ENCODE assay signal across 8 cellular contexts in the genomic region with DNA sequence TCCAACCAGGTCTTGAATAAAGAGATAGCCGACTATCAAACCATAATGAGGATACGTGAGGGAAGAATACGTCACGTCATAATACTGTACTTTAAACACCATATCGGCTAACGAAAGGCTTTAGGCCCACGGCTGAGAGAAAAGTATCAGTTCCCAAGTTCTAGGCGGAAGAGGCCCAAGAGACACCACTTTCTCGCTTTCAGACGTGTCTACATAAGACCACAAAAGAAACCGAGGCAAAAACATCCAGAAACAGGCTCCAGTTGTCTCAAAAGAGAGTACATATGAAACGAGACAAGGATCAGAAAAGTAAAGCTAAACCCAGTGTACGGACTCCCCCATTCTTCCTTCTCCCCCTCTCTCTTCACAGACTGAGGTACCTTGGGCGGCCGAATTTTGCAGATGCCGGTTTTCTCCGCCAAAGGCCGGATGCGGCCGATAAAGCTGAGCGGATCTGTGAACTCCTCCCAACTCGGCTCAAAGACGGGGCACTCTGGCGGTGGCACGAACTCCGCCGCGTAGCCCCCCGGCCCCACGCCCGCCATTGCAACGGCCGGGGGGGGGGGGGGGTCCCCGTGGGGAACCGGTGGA. TPM values are rescaled to one million over a fixed set of nuclear protein-coding genes. Genes with fewer than 3 reads are reported as not detected.
A peak's percentile ranks its signal among the peaks of the same experiment; 100 is the strongest.
DNase-seq lines count a peak whose midpoint lies in the region; ATAC-seq and TF ChIP-seq lines count a peak whose summit lies in the region.

No MANE protein-coding gene starts in this region.

- H3K79me2 ChIP-seq in PC-9 (ENCODE audit: low read depth), result peaks cover 50% of the 10 kb centered on the region

- TF ChIP-seq CTCF in PC-9 (conservative IDR thresholded peaks at IDR 0.05) (no peak), brain (conservative IDR thresholded peaks at IDR 0.05) (no peak)

- H3K9me2 ChIP-seq in PC-9 (ENCODE audit: insufficient read depth), result no peaks in the 10 kb centered on the region

- BruUV-seq in PC-9 (replicated peaks; lab: Mats Ljungman, UMichigan), result TSS peak; percentile 59

- no peaks in the 10 kb centered on the region for H3K9me3 Mint-ChIP-seq in brain

- H3K4me1 ChIP-seq in PC-9 (replicated peaks; ENCODE audit: insufficient read depth), result peaks cover 25% of the 10 kb centered on the region

- H3K36me3 ChIP-seq in PC-9 (ENCODE audit: low read depth), result peaks cover 29% of the 10 kb centered on the region

- DNase-seq in GM03348 (ENCODE audit: low spot score) (peak; percentile 8), HEK293T (ENCODE audit: extremely low spot score) (peak; percentile 10), PC-9 (peak in 1 of 2 experiments; percentile 7), left colon (peak in 1 of 2 donors; percentile 45), DMS53 treated with DMSO at 0.1 percent for 48 hours (lab: John Stamatoyannopoulos, UW; ENCODE audit: unreplicated experiment) (no peak), NCI-H1092 (lab: John Stamatoyannopoulos, UW) (no peak)
- DNase-seq in stimulated activated CD4-positive, alpha-beta T cell treated with anti-CD3 and anti-CD28 coated beads, TNF-alpha, amount 100 ng/mL, for 24 hours (ENCODE audit: low read depth in 3 of 3), result peak in 2 of 3 experiments; percentile 16 to 24

- H3K27me3 ChIP-seq in PC-9 (ENCODE audit: insufficient read depth, low read depth), result no peaks in the 10 kb centered on the region

- intact Hi-C loops in PC-9 (cut with micrococcal nuclease; ENCODE audit: unreplicated experiment), result no loop called here
- intact Hi-C loops in left colon (cut with DNase I, micrococcal nuclease), result no loop called here

- peaks cover 23% of the 10 kb centered on the region for H3K36me3 Mint-ChIP-seq in brain

- peaks cover 11% of the 10 kb centered on the region for H3K27me3 Mint-ChIP-seq in brain

- no peaks in the 10 kb centered on the region for H3K9me3 ChIP-seq in PC-9 (ENCODE audit: insufficient read depth, low read depth)

- CTCF ChIA-PET in HEK293T (lab: Yijun Ruan, JAX) (interaction anchor here (0.6 to 1.0 kb wide), 2 partner anchors 12 to 54 kb away, joined by 3 read pairs; no protein-coding TSS in a partner anchor), PC-9 (lab: Charles Lee) (no interaction called here)

- peak overlapping the region; percentile 88 for H3K4me3 ChIP-seq in PC-9

- H3K27ac ChIP-seq in PC-9, result peak overlapping the region; percentile 84

- H4K20me1 ChIP-seq in PC-9 (ENCODE audit: insufficient read depth), result peaks cover 36% of the 10 kb centered on the region

- H3K27ac Mint-ChIP-seq in brain, result peak overlapping the region; percentile 94 to 99 (median 99)

- peak overlapping the region; percentile 88 for H2AFZ ChIP-seq in PC-9

- peaks cover 43% of the 10 kb centered on the region for H3K4me1 Mint-ChIP-seq in brain

- peak overlapping the region; percentile 89 for H3K4me2 ChIP-seq in PC-9

- POLR2A ChIA-PET in HEK293T (lab: Yijun Ruan, JAX) (interaction anchor here (0.6 to 3.4 kb wide), 8 partner anchors 9 to 168 kb away, joined by 3 to 42 read pairs (median 4); a partner anchor contains a TSS), PC-9 (lab: Charles Lee; ENCODE audit: unreplicated experiment) (interaction anchor here (0.6 to 0.7 kb wide), 6 partner anchors 149 to 790 kb away, joined by 3 to 7 read pairs (median 4); no protein-coding TSS in a partner anchor)

- ATAC-seq in left colon, result peak; percentile 40

- H3K4me3 Mint-ChIP-seq in brain, result peak overlapping the region; percentile 94 to 98 (median 96)

- H3F3A ChIP-seq in PC-9 (ENCODE audit: insufficient read depth, low read depth), result peaks cover 4% of the 10 kb centered on the region

TF ChIP-seq in HEK293T, 16 proteins besides CTCF, POLR2A, EP300 and RAD21:
- no peak for TF ChIP-seq FOXK2 (IDR thresholded peaks at IDR 0.05)
- TF ChIP-seq, protein P1, sequence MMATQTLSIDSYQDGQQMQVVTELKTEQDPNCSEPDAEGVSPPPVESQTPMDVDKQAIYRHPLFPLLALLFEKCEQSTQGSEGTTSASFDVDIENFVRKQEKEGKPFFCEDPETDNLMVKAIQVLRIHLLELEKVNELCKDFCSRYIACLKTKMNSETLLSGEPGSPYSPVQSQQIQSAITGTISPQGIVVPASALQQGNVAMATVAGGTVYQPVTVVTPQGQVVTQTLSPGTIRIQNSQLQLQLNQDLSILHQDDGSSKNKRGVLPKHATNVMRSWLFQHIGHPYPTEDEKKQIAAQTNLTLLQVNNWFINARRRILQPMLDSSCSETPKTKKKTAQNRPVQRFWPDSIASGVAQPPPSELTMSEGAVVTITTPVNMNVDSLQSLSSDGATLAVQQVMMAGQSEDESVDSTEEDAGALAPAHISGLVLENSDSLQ (IDR thresholded peaks at IDR 0.05), result no peak
- TF ChIP-seq BHLHE40 (IDR thresholded peaks at IDR 0.05; ENCODE audit: borderline replicate concordance), result no peak
- no peak for TF ChIP-seq CTBP1 (IDR thresholded peaks at IDR 0.05; ENCODE audit: borderline replicate concordance)
- no peak for TF ChIP-seq SP1 (IDR thresholded peaks at IDR 0.05)
- TF ChIP-seq FOXA1 (IDR thresholded peaks at IDR 0.05), result no peak
TF ChIP-seq in HEK293T: peak in this region for 0.

RNA-seq across cellular contexts. Expression of a gene that starts 0.5 kb away (rescaled TPM):
- total RNA-seq in PC-9 (2021) (61.0 and 68.0 TPM in 2 replicates), left colon (10 to 100 TPM; 48.7 to 63.5 TPM)
- polyA plus RNA-seq in brain (ENCODE audit: insufficient read depth, low read depth, low replicate concordance), result 9.5 TPM

RNA-seq across cellular contexts. Expression of a gene that starts 12.8 kb away (rescaled TPM):
- total RNA-seq in PC-9 (2021) (20.4 and 20.9 TPM in 2 replicates), left colon (1 to 10 TPM; 4.0 to 5.9 TPM)
- 11.3 TPM for polyA plus RNA-seq in brain (ENCODE audit: insufficient read depth, low read depth, low replicate concordance)

Comparison
In these comparisons a context has a peak if more than half of its experiments do, and no peak if none do; other contexts are left out.
1. DNase-seq: peak in GM03348 (single experiment), HEK293T (single experiment) and stimulated activated CD4-positive, alpha-beta T cell treated with anti-CD3 and anti-CD28 coated beads, TNF-alpha, amount 100 ng/mL, for 24 hours (2 of 3); none in DMS53 treated with DMSO at 0.1 percent for 48 hours (single experiment) and NCI-H1092 (single experiment).